Comparison of ENCODE assay signal across 8 cellular contexts in the genomic region with DNA sequence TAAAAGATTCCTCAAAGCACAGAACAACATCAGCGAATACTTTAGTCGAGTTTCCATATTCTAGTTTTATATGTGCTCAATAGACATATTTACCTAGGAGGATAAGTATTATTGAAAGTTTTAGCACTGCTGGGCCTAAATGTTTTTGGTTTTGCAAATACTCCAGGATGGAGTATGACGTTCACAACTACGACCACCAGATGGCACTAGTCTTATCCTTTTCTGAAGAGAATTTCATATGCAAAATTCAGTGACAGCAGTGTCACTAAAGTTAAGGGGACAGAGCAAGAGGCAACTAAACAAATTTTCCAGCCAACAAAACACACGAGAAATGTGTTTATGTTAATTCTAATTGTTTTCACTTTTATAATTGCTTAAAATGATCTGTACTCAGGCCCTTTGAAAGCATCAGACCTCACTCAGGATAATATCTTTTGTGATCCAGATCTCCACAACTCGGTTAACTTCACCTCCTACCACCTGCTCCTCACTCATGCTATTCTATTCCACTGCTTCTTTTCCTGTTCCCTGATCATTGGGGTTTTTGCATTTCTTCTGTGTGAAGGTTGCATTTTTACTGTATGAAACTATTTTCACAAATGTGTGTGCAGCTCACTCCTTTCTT.
DNase-seq lines count a peak whose midpoint lies in the region; ATAC-seq and TF ChIP-seq lines count a peak whose summit lies in the region.

No MANE protein-coding gene starts in this region.

- H3K36me3 ChIP-seq in A673 (ENCODE audit: insufficient read depth, low read length, poor library complexity, severe bottlenecking) = no peaks in the 10 kb centered on the region
- H3K36me3 ChIP-seq in RWPE2 (ENCODE audit: low read depth) = no peaks in the 10 kb centered on the region
- H3K36me3 ChIP-seq in right lobe of liver = no peaks in the 10 kb centered on the region
- no peaks in the 10 kb centered on the region for H3K36me3 ChIP-seq in testis (ENCODE audit: low read depth, missing control alignments)

- no peak overlapping the region for H3K4me3 Mint-ChIP-seq in chondrocyte (ENCODE audit: unreplicated experiment)

- peak; percentile 80 for TF ChIP-seq CTCF in A673 (conservative IDR thresholded peaks at IDR 0.05; ENCODE audit: low read depth, low read length)
- TF ChIP-seq CTCF in GM12874 (IDR thresholded peaks at IDR 0.05; ENCODE audit: insufficient read depth, low read depth, low read length) = peak; percentile 39; the same call in 1 of the 2 replicates
- peak; percentile 76 for TF ChIP-seq CTCF in RWPE2 (IDR thresholded peaks at IDR 0.05; ENCODE audit: poor library complexity, severe bottlenecking)
- TF ChIP-seq CTCF in chondrocyte (IDR thresholded peaks at IDR 0.05) = peak; percentile 90
- TF ChIP-seq CTCF in right lobe of liver (IDR thresholded peaks at IDR 0.05) = peak; percentile 61 to 77 (median 72)
- peak; percentile 70 to 80 (median 80) for TF ChIP-seq CTCF in testis (IDR thresholded peaks at IDR 0.05)

- no peaks in the 10 kb centered on the region for H3K27me3 ChIP-seq in A673 (replicated peaks; ENCODE audit: insufficient read depth, low read depth, low read length, poor library complexity)
- no peaks in the 10 kb centered on the region for H3K27me3 ChIP-seq in RWPE2 (ENCODE audit: insufficient read depth, poor library complexity, severe bottlenecking)
- H3K27me3 ChIP-seq in right lobe of liver = no peaks in the 10 kb centered on the region
- H3K27me3 ChIP-seq in testis = no peaks in the 10 kb centered on the region

- intact Hi-C loops in A673 (cut with micrococcal nuclease; ENCODE audit: unreplicated experiment) = loop anchor here (5.0 to 10.0 kb wide), 3 partner anchors 76 to 549 kb away; a partner anchor contains a TSS
- intact Hi-C loops in right lobe of liver (cut with DNase I) = no loop called here
- intact Hi-C loops in testis (cut with DNase I; ENCODE audit: low total_unique reads) = no loop called here

- no peaks in the 10 kb centered on the region for H3K36me3 Mint-ChIP-seq in chondrocyte (ENCODE audit: low read depth)

- H3K9me3 ChIP-seq in A673 (ENCODE audit: low read depth, low read length, poor library complexity, severe bottlenecking) (no peaks in the 10 kb centered on the region), RWPE2 (ENCODE audit: severe bottlenecking) (no peaks in the 10 kb centered on the region), right lobe of liver (no peaks in the 10 kb centered on the region), testis (no peaks in the 10 kb centered on the region)

- CTCF ChIA-PET in A673 (lab: Charles Lee) = interaction anchor here (1.0 kb wide), 1 partner anchor 386 kb away, joined by 3 read pairs; no protein-coding TSS in a partner anchor

- H3K27me3 Mint-ChIP-seq in chondrocyte (ENCODE audit: low read depth) = peaks cover 16% of the 10 kb centered on the region

- 10% methylated on average over 6 of the region's 6 CpGs for WGBS in right lobe of liver (ENCODE audit: insufficient coverage, low coverage, low lambda C conversion rate, missing lambda C conversion rate)
- 20 to 26% methylated on average over 6 of the region's 6 CpGs for WGBS in testis, 2 donors

- DNase-seq in A673 (ENCODE audit: low spot score) = peak; percentile 82
- DNase-seq in M059J (ENCODE audit: low read depth) = peak; percentile 58
- no peak for DNase-seq in RWPE2 (ENCODE audit: low spot score)
- DNase-seq in chondrocyte (ENCODE audit: low spot score) = no peak
- DNase-seq in right lobe of liver = peak in 1 of 3 donors; percentile 46
- peak; percentile 89 for DNase-seq in testis

- H3K4me1 Mint-ChIP-seq in chondrocyte (ENCODE audit: low read depth) = no peaks in the 10 kb centered on the region

- POLR2A ChIA-PET in A673 (lab: Charles Lee; ENCODE audit: low non-redundant PET) = interaction anchor here (0.6 kb wide), 1 partner anchor 621 kb away, joined by 7 read pairs; no protein-coding TSS in a partner anchor

- H3K27ac ChIP-seq in A673 (ENCODE audit: low read depth, low read length, poor library complexity, severe bottlenecking) (peak overlapping the region; percentile 39), RWPE2 (ENCODE audit: poor library complexity, severe bottlenecking) (no peak overlapping the region), right lobe of liver (no peak overlapping the region), testis (no peak overlapping the region)

- BruUV-seq in A673 (replicated peaks; lab: Mats Ljungman, UMichigan) = no TSS peak

- H3K4me1 ChIP-seq in A673 (ENCODE audit: insufficient read depth, low read length, poor library complexity, severe bottlenecking) (peaks cover 3% of the 10 kb centered on the region), RWPE2 (ENCODE audit: insufficient read depth, poor library complexity, severe bottlenecking) (no peaks in the 10 kb centered on the region), right lobe of liver (no peaks in the 10 kb centered on the region), testis (peaks cover 7% of the 10 kb centered on the region)

- ATAC-seq in HG02610 (IDR thresholded peaks at IDR 0.05; ENCODE audit: unreplicated experiment) (peak; percentile 90), RWPE2 (ENCODE audit: low read depth) (no peak), right lobe of liver (peak; percentile 69 to 82 (median 79))

- H3K27ac Mint-ChIP-seq in chondrocyte (ENCODE audit: unreplicated experiment) = no peak overlapping the region

- TF ChIP-seq POLR2A in right lobe of liver (IDR thresholded peaks at IDR 0.05) = no peak
- no peak for TF ChIP-seq POLR2A in testis (IDR thresholded peaks at IDR 0.05)

- H3K9me3 Mint-ChIP-seq in chondrocyte (ENCODE audit: low read depth) = no peaks in the 10 kb centered on the region

- H3K4me3 ChIP-seq in A673 (ENCODE audit: low read depth, low read length, poor library complexity, severe bottlenecking) (no peak overlapping the region), RWPE2 (ENCODE audit: severe bottlenecking) (no peak overlapping the region), right lobe of liver (no peak overlapping the region), testis (no peak overlapping the region)

Comparison
In these comparisons a context has a peak if more than half of its experiments do, and no peak if none do; other contexts are left out.
1. DNase-seq: peak in A673 (single experiment), M059J (single experiment) and testis (single experiment); none in RWPE2 (single experiment) and chondrocyte (single experiment).
2. CTCF ChIP-seq: peak in every context shown above with its lines; median percentile 90 in chondrocyte; 80 in A673; 80 in testis; 76 in RWPE2; 72 in right lobe of liver; 39 in GM12874.